ENCODE assay signal across 8 cellular contexts in the genomic region with DNA sequence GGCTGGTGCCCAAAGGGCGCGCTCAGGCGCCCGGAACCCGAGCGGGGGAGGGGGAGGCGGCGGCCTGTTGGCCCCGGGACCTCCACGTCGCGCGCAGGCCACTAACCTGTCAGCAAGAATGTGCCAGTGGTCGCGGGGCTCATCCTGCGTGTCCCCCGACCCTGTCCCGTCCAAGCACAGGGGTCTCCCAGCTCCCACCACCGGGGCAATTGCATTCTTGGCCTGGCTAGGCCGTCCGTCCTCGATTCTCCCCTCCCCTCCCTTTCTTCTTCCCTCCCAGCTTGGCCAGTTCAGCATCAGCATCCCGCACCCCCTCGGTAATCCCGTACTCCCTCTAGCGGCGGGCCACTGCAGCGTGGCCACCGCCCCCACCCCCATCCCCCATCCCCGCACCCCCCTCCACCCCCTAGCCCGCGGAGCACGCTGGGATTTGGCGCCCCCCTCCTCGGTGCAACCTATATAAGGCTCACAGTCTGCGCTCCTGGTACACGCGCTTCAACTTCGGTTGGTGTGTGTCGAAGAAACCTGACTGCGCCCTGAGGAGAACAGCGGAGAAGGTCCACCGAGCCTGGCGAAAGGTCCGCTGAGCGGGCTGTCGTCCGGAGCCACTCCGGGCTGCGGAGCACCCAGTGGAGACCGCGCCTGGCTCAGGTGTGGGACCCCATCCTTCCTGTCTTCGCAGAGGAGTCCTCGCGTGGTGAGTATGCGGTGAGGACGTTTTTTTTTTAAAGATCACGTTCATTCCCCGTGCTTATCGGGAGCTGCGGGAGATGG. TPM values are rescaled to one million over a fixed set of nuclear protein-coding genes. Genes with fewer than 3 reads are reported as not detected.
DNase-seq lines count a peak whose midpoint lies in the region; ATAC-seq and TF ChIP-seq lines count a peak whose summit lies in the region.

A gene with protein sequence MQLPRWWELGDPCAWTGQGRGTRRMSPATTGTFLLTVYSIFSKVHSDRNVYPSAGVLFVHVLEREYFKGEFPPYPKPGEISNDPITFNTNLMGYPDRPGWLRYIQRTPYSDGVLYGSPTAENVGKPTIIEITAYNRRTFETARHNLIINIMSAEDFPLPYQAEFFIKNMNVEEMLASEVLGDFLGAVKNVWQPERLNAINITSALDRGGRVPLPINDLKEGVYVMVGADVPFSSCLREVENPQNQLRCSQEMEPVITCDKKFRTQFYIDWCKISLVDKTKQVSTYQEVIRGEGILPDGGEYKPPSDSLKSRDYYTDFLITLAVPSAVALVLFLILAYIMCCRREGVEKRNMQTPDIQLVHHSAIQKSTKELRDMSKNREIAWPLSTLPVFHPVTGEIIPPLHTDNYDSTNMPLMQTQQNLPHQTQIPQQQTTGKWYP (minus strand): TSS at position 250 of the 774 bp plus-strand sequence. CDS start 35 bp downstream, at position 215.

- H3K27ac ChIP-seq in HCT116 (ENCODE audit: low read depth, low read length), result peak within 1 kb of the TSS; percentile 44; the same call in 1 of the 2 replicates

- H3K4me3 ChIP-seq in HCT116 (replicated peaks in 1 of 2; ENCODE audit: low read depth in 1 of 2, low read length in 2 of 2), result peak within 1 kb of the TSS; percentile 57 to 58
- peak within 1 kb of the TSS; percentile 79 for H3K4me3 ChIP-seq in epithelial cell of proximal tubule (ENCODE audit: low read depth, low read length)

- no peaks in the 10 kb centered on the region for H3K27me3 ChIP-seq in HCT116 (ENCODE audit: insufficient read depth, low read length)

- H3K4me3 Mint-ChIP-seq in stimulated activated naive CD8-positive, alpha-beta T cell treated with anti-CD3 and anti-CD28 coated beads, Interleukin-15, Interleukin-2, amounts not matched to agents 100 ng/mL and 50 ng/mL, for 24 hours, result peak within 1 kb of the TSS; percentile 80

- TF ChIP-seq CTCF in HCT116 (IDR thresholded peaks at IDR 0.05 in 2 of 3, conservative IDR thresholded peaks at IDR 0.05 in 1 of 3; ENCODE audit: borderline replicate concordance in 1 of 3, insufficient read depth in 1 of 3, low read depth in 2 of 3, low read length in 2 of 3) (peak in 2 of 3 experiments; percentile 22 to 49; a peak in 2 of 6 replicates), epithelial cell of proximal tubule (conservative IDR thresholded peaks at IDR 0.05; ENCODE audit: low read depth, low read length) (peak; percentile 50)

- no peaks in the 10 kb centered on the region for H3K9me2 ChIP-seq in HCT116 (ENCODE audit: insufficient read depth)

- no peak for TF ChIP-seq POLR2A in HCT116 (IDR thresholded peaks at IDR 0.05; ENCODE audit: borderline replicate concordance, extremely low read depth, insufficient read depth, insufficient read length)

- POLR2A ChIA-PET in HCT116 (lab: Charles Lee), result interaction anchor here (0.7 to 0.9 kb wide), 3 partner anchors 162 to 205 kb away, joined by 3 to 4 read pairs (median 3); no protein-coding TSS in a partner anchor

- peak; percentile 9; the same call in 1 of the 2 replicates for ATAC-seq in HCT116

- H3K9me3 Mint-ChIP-seq in stimulated activated naive CD8-positive, alpha-beta T cell treated with anti-CD3 and anti-CD28 coated beads, Interleukin-15, Interleukin-2, amounts not matched to agents 100 ng/mL and 50 ng/mL, for 24 hours, result no peaks in the 10 kb centered on the region

- H3K9ac ChIP-seq in HCT116 (ENCODE audit: low read length), result peak within 1 kb of the TSS; percentile 49

- RAD21 ChIA-PET in HCT116 (lab: Charles Lee; ENCODE audit: low non-redundant PET in 1 of 2, low total read pairs in 2 of 2, uncharacterized antibody in 2 of 2, unreplicated experiment in 2 of 2), result interaction anchor here in 1 of 2 experiments (0.7 kb wide), 2 partner anchors 207 to 260 kb away, joined by 3 read pairs; no protein-coding TSS in a partner anchor

- H3K27me3 Mint-ChIP-seq in stimulated activated naive CD8-positive, alpha-beta T cell treated with anti-CD3 and anti-CD28 coated beads, Interleukin-15, Interleukin-2, amounts not matched to agents 100 ng/mL and 50 ng/mL, for 24 hours, result peaks cover 43% of the 10 kb centered on the region

- TF ChIP-seq RAD21 in HCT116 (IDR thresholded peaks at IDR 0.05; ENCODE audit: low read depth), result 0 out of 2 replicates have a peak, but pooled peaks have one; percentile 22

- no peaks in the 10 kb centered on the region for H3K36me3 Mint-ChIP-seq in stimulated activated naive CD8-positive, alpha-beta T cell treated with anti-CD3 and anti-CD28 coated beads, Interleukin-15, Interleukin-2, amounts not matched to agents 100 ng/mL and 50 ng/mL, for 24 hours (ENCODE audit: low read depth)

- peaks cover 5 to 21% of the 10 kb centered on the region in 2 experiments; a peak in 2 of 4 replicates for H3K4me1 ChIP-seq in HCT116 (ENCODE audit: control insufficient read depth in 1 of 2, insufficient read depth in 2 of 2, low read length in 2 of 2)

- H3K4me2 ChIP-seq in HCT116 (ENCODE audit: low read length), result peak within 1 kb of the TSS; percentile 83

- peak within 1 kb of the TSS; percentile 16 for H3K27ac Mint-ChIP-seq in stimulated activated naive CD8-positive, alpha-beta T cell treated with anti-CD3 and anti-CD28 coated beads, Interleukin-15, Interleukin-2, amounts not matched to agents 100 ng/mL and 50 ng/mL, for 24 hours

- H3K79me2 ChIP-seq in HCT116 (ENCODE audit: insufficient read depth, low read length), result no peaks in the 10 kb centered on the region; the same call in 1 of the 2 replicates

- H2AFZ ChIP-seq in HCT116 (ENCODE audit: low read depth, low read length, poor library complexity, severe bottlenecking), result peak within 1 kb of the TSS; percentile 33

- H4K20me1 ChIP-seq in HCT116 (ENCODE audit: insufficient read depth), result no peaks in the 10 kb centered on the region

- no peaks in the 10 kb centered on the region for H3K36me3 ChIP-seq in HCT116 (ENCODE audit: control insufficient read depth in 1 of 2, insufficient read depth in 2 of 2, low read length in 2 of 2)

- TSS peak; percentile 69 for BruUV-seq in HCT116 (replicated peaks; lab: Mats Ljungman, UMichigan)

- CTCF ChIA-PET in HCT116 (lab: Charles Lee), result interaction anchor here (0.6 to 2.8 kb wide), 2 partner anchors 14 to 207 kb away, joined by 3 to 11 read pairs; no protein-coding TSS in a partner anchor

- H3K9me3 ChIP-seq in HCT116 (ENCODE audit: control insufficient read depth in 1 of 2, insufficient read depth in 1 of 2, low read depth in 1 of 2, low read length in 2 of 2), result no peaks in the 10 kb centered on the region

- DNase-seq in D341Med (ENCODE audit: low spot score) (peak; percentile 83), HCT116 (ENCODE audit: low read depth, low spot score) (peak; percentile 26), NCI-H446 treated with DMSO at 0.1 percent for 48 hours (lab: John Stamatoyannopoulos, UW) (peak; percentile 74), activated T-cell treated with anti-CD3 and anti-CD28 coated beads for 24 hours (ENCODE audit: low read depth) (peak; percentile 30), epithelial cell of proximal tubule (ENCODE audit: low read depth) (no peak), midbrain (lab: John Stamatoyannopoulos, UW) (peak; percentile 85), NK-92 (lab: John Stamatoyannopoulos, UW; ENCODE audit: unreplicated experiment) (no peak)

- H3K4me1 Mint-ChIP-seq in stimulated activated naive CD8-positive, alpha-beta T cell treated with anti-CD3 and anti-CD28 coated beads, Interleukin-15, Interleukin-2, amounts not matched to agents 100 ng/mL and 50 ng/mL, for 24 hours (ENCODE audit: low read depth), result peaks cover 23% of the 10 kb centered on the region

- intact Hi-C loops in HCT116 (cut with micrococcal nuclease), result loop anchor here (2.0 to 10.0 kb wide), 5 partner anchors 144 to 819 kb away; no protein-coding TSS in a partner anchor

TF ChIP-seq in HCT116, 20 proteins besides CTCF, POLR2A, EP300 and RAD21 (continues in another document):
- TF ChIP-seq, protein P1, sequence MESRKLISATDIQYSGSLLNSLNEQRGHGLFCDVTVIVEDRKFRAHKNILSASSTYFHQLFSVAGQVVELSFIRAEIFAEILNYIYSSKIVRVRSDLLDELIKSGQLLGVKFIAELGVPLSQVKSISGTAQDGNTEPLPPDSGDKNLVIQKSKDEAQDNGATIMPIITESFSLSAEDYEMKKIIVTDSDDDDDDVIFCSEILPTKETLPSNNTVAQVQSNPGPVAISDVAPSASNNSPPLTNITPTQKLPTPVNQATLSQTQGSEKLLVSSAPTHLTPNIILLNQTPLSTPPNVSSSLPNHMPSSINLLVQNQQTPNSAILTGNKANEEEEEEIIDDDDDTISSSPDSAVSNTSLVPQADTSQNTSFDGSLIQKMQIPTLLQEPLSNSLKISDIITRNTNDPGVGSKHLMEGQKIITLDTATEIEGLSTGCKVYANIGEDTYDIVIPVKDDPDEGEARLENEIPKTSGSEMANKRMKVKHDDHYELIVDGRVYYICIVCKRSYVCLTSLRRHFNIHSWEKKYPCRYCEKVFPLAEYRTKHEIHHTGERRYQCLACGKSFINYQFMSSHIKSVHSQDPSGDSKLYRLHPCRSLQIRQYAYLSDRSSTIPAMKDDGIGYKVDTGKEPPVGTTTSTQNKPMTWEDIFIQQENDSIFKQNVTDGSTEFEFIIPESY (IDR thresholded peaks at IDR 0.05; ENCODE audit: extremely low read depth, insufficient replicate concordance, low read length), result no peak
- TF ChIP-seq TCF7L2 (IDR thresholded peaks at IDR 0.05; ENCODE audit: borderline replicate concordance, extremely low read depth, insufficient read depth, insufficient read length) (no peak), POLR2AphosphoS5 (IDR thresholded peaks at IDR 0.05; ENCODE audit: low read depth, low read length) (peak; percentile 38; the same call in 1 of the 2 replicates), SP1 (IDR thresholded peaks at IDR 0.05; ENCODE audit: low read depth) (no peak), CBX3 (IDR thresholded peaks at IDR 0.05; ENCODE audit: low read depth) (no peak), SIN3A (IDR thresholded peaks at IDR 0.05; ENCODE audit: low read depth) (no peak), ELF1 (IDR thresholded peaks at IDR 0.05; ENCODE audit: borderline replicate concordance, low read depth) (no peak)
- TF ChIP-seq, protein P2, sequence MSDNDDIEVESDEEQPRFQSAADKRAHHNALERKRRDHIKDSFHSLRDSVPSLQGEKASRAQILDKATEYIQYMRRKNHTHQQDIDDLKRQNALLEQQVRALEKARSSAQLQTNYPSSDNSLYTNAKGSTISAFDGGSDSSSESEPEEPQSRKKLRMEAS (IDR thresholded peaks at IDR 0.05), result no peak

RNA-seq across cellular contexts. Expression of the gene that starts here (rescaled TPM):
- 17.4 TPM for total RNA-seq in HCT116 (2021; ENCODE audit: unreplicated experiment)
- 8.6 and 9.8 TPM in 2 replicates for polyA plus RNA-seq in HCT116 (2012)
- 37.9 and 44.6 TPM in 2 replicates for total RNA-seq in epithelial cell of proximal tubule

Comparison
In these comparisons a context has a peak if more than half of its experiments do, and no peak if none do; other contexts are left out.
1. DNase-seq: peak in D341Med (single experiment), HCT116 (single experiment), NCI-H446 treated with DMSO at 0.1 percent for 48 hours (single experiment), activated T-cell treated with anti-CD3 and anti-CD28 coated beads for 24 hours (single experiment) and midbrain (single experiment); none in epithelial cell of proximal tubule (single experiment) and NK-92 (single experiment).